In genomic region chr6:117547688-117548621, GRCh38 we compare ENCODE assay signal across 8 cellular contexts. TPM values are rescaled to one million over a fixed set of nuclear protein-coding genes. Genes with fewer than 3 reads are reported as not detected.
DNase-seq lines count a peak whose midpoint lies in the region; ATAC-seq and TF ChIP-seq lines count a peak whose summit lies in the region.

No MANE protein-coding gene starts in this region.

- no peaks in the 10 kb centered on the region for H3K4me1 ChIP-seq in A673 (ENCODE audit: insufficient read depth, low read length, poor library complexity, severe bottlenecking)

- CTCF ChIA-PET in A673 (lab: Charles Lee): no interaction called here

- H3K27me3 ChIP-seq in A673 (replicated peaks; ENCODE audit: insufficient read depth, low read depth, low read length, poor library complexity): no peaks in the 10 kb centered on the region

- no peaks in the 10 kb centered on the region for H3K9me3 Mint-ChIP-seq in naive B cell

- H3K27me3 Mint-ChIP-seq in naive B cell: peaks cover 16 to 24% (median 19%) of the 10 kb centered on the region in 3 donors

- intact Hi-C loops in A673 (cut with micrococcal nuclease; ENCODE audit: unreplicated experiment): no loop called here

- POLR2A ChIA-PET in A673 (lab: Charles Lee; ENCODE audit: low non-redundant PET): interaction anchor here (0.5 kb wide), 1 partner anchor 1014 kb away, joined by 4 read pairs; no protein-coding TSS in a partner anchor

- peak; percentile 58 for DNase-seq in activated CD8-positive, alpha-beta memory T cell treated with anti-CD3 and anti-CD28 coated beads, Interleukin-2, amount 50 U/mL, for 4 hours
- DNase-seq in epithelial cell of proximal tubule (ENCODE audit: low read depth) (no peak), naive B cell (peak; percentile 29), substantia nigra (lab: John Stamatoyannopoulos, UW) (peak in 40 of 49 donors; percentile 8 to 84 (median 34)), NCI-H446 (lab: John Stamatoyannopoulos, UW) (no peak), A673 (ENCODE audit: low spot score) (no peak)

- H3K27ac ChIP-seq in substantia nigra (ENCODE audit: low read depth, low read length, poor library complexity, severe bottlenecking): no peak overlapping the region
- H3K27ac ChIP-seq in A673 (ENCODE audit: low read depth, low read length, poor library complexity, severe bottlenecking): no peak overlapping the region

- H3K27ac Mint-ChIP-seq in naive B cell: peak overlapping the region in 2 of 6 donors; percentile 33 to 93

- peaks cover 4 to 27% (median 6%) of the 10 kb centered on the region in 3 donors for H3K4me1 Mint-ChIP-seq in naive B cell

- no peaks in the 10 kb centered on the region for H3K36me3 ChIP-seq in A673 (ENCODE audit: insufficient read depth, low read length, poor library complexity, severe bottlenecking)

- no TSS peak for BruUV-seq in A673 (replicated peaks; lab: Mats Ljungman, UMichigan)

- peak; percentile 34 for TF ChIP-seq CTCF in epithelial cell of proximal tubule (conservative IDR thresholded peaks at IDR 0.05; ENCODE audit: low read depth, low read length)
- no peak for TF ChIP-seq CTCF in A673 (conservative IDR thresholded peaks at IDR 0.05; ENCODE audit: low read depth, low read length)

- no peaks in the 10 kb centered on the region for H3K36me3 Mint-ChIP-seq in naive B cell

- H3K9me3 ChIP-seq in A673 (ENCODE audit: low read depth, low read length, poor library complexity, severe bottlenecking): no peaks in the 10 kb centered on the region

- peak overlapping the region; percentile 56 to 85 (median 78) for H3K4me3 Mint-ChIP-seq in naive B cell

- H3K4me3 ChIP-seq in epithelial cell of proximal tubule (ENCODE audit: low read depth, low read length) (peak overlapping the region; percentile 64), A673 (ENCODE audit: low read depth, low read length, poor library complexity, severe bottlenecking) (no peak overlapping the region)

- ATAC-seq in GM19372 (IDR thresholded peaks at IDR 0.05; ENCODE audit: low read depth, unreplicated experiment) (peak; percentile 57), HG03565 (IDR thresholded peaks at IDR 0.05; ENCODE audit: unreplicated experiment) (peak; percentile 48), naive B cell (ENCODE audit: low read depth in 2 of 2) (peak; percentile 70)

RNA-seq across cellular contexts. Expression of gene GOPC, which starts 54.4 kb away (rescaled TPM):
- 13.2 and 16.3 TPM in 2 replicates for total RNA-seq in epithelial cell of proximal tubule
- polyA plus RNA-seq in naive B cell (ENCODE audit: low read depth in 6 of 6): 10 to 100 TPM in 4 of 6 donors, 1 to 10 TPM in 2; 7.0 to 14.0 (median 11.5) TPM
- 18.9 and 20.8 TPM in 2 replicates for total RNA-seq in A673 (2021)

Comparison
In these comparisons a context has a peak if more than half of its experiments do, and no peak if none do; other contexts are left out.
1. DNase-seq: peak in activated CD8-positive, alpha-beta memory T cell treated with anti-CD3 and anti-CD28 coated beads, Interleukin-2, amount 50 U/mL, for 4 hours (single experiment), naive B cell (single experiment) and substantia nigra (40 of 49); none in epithelial cell of proximal tubule (single experiment), NCI-H446 (0 of 2) and A673 (single experiment).
2. Peak in every context shown above with its lines, with median percentiles within 50 percentile points of each other: ATAC-seq.